ENCODE assay signal across 7 cellular contexts in genomic region chr18:62717850-62718229, GRCh38. TPM values are rescaled to one million over a fixed set of nuclear protein-coding genes. Genes with fewer than 3 reads are reported as not detected.
DNase-seq lines count a peak whose midpoint lies in the region; ATAC-seq lines count a peak whose summit lies in the region.

No MANE protein-coding gene starts in this region.

- H3K27me3 Mint-ChIP-seq in activated T-helper 1 cell treated with anti-CD3 and anti-CD28 coated beads, Interleukin-12 subunit alpha, Interleukin-12 subunit beta, Interleukin-2, Interleukin-4 antibody, amounts not matched to agents 30 ng/mL and 10 ng/mL and 1 ng/mL, durations not matched to agents 14 hours and 24 hours and 36 hours (ENCODE audit: insufficient read depth) = peaks cover 26% of the 10 kb centered on the region
- H3K27me3 Mint-ChIP-seq in stimulated activated naive B cell treated with anti-CD40 and anti-IgM and Interleukin-4, amounts not matched to agents 10 μg/mL and 1 μg/mL and 100 μg/mL, for 72 hours = no peaks in the 10 kb centered on the region

- peak overlapping the region; percentile 69 for H3K4me3 ChIP-seq in iPS-11a (ENCODE audit: low read depth, low read length)

- peaks cover 6% of the 10 kb centered on the region for H3K36me3 Mint-ChIP-seq in activated T-helper 1 cell treated with anti-CD3 and anti-CD28 coated beads, Interleukin-12 subunit alpha, Interleukin-12 subunit beta, Interleukin-2, Interleukin-4 antibody, amounts not matched to agents 30 ng/mL and 10 ng/mL and 1 ng/mL, durations not matched to agents 14 hours and 24 hours and 36 hours (ENCODE audit: low read depth)
- peaks cover 14 to 23% of the 10 kb centered on the region in 2 donors for H3K36me3 Mint-ChIP-seq in stimulated activated naive B cell treated with anti-CD40 and anti-IgM and Interleukin-4, amounts not matched to agents 10 μg/mL and 1 μg/mL and 100 μg/mL, for 72 hours

- no peaks in the 10 kb centered on the region for H3K9me3 Mint-ChIP-seq in activated T-helper 1 cell treated with anti-CD3 and anti-CD28 coated beads, Interleukin-12 subunit alpha, Interleukin-12 subunit beta, Interleukin-2, Interleukin-4 antibody, amounts not matched to agents 30 ng/mL and 10 ng/mL and 1 ng/mL, durations not matched to agents 14 hours and 24 hours and 36 hours
- H3K9me3 Mint-ChIP-seq in stimulated activated naive B cell treated with anti-CD40 and anti-IgM and Interleukin-4, amounts not matched to agents 10 μg/mL and 1 μg/mL and 100 μg/mL, for 72 hours = no peaks in the 10 kb centered on the region

- no peak overlapping the region for H3K27ac Mint-ChIP-seq in activated T-helper 1 cell treated with anti-CD3 and anti-CD28 coated beads, Interleukin-12 subunit alpha, Interleukin-12 subunit beta, Interleukin-2, Interleukin-4 antibody, amounts not matched to agents 30 ng/mL and 10 ng/mL and 1 ng/mL, durations not matched to agents 14 hours and 24 hours and 36 hours
- no peak overlapping the region for H3K27ac Mint-ChIP-seq in stimulated activated naive B cell treated with anti-CD40 and anti-IgM and Interleukin-4, amounts not matched to agents 10 μg/mL and 1 μg/mL and 100 μg/mL, for 72 hours

- ATAC-seq in stimulated activated naive B cell treated with anti-CD40 and anti-IgM and Interleukin-4, amounts not matched to agents 10 μg/mL and 1 μg/mL and 100 μg/mL, for 72 hours (replicated peaks) = no peak

- peaks cover 52% of the 10 kb centered on the region for H3K4me1 Mint-ChIP-seq in activated T-helper 1 cell treated with anti-CD3 and anti-CD28 coated beads, Interleukin-12 subunit alpha, Interleukin-12 subunit beta, Interleukin-2, Interleukin-4 antibody, amounts not matched to agents 30 ng/mL and 10 ng/mL and 1 ng/mL, durations not matched to agents 14 hours and 24 hours and 36 hours (ENCODE audit: low read depth)
- H3K4me1 Mint-ChIP-seq in stimulated activated naive B cell treated with anti-CD40 and anti-IgM and Interleukin-4, amounts not matched to agents 10 μg/mL and 1 μg/mL and 100 μg/mL, for 72 hours = peaks cover 19 to 48% of the 10 kb centered on the region in 2 donors

- intact Hi-C loops in activated T-helper 1 cell treated with anti-CD3 and anti-CD28 coated beads, Interleukin-12 subunit alpha, Interleukin-12 subunit beta, Interleukin-2, Interleukin-4 antibody, amounts not matched to agents 30 ng/mL and 10 ng/mL and 1 ng/mL, durations not matched to agents 14 hours and 24 hours and 36 hours (cut with micrococcal nuclease) = loop anchor here (5.0 to 10.0 kb wide), 5 partner anchors 391 to 1229 kb away; partner anchors contain the start of genes HMSD and TNFRSF11A

- DNase-seq in HT-29 (ENCODE audit: low spot score) = peak; percentile 20
- no peak for DNase-seq in activated T-helper 1 cell treated with anti-CD3 and anti-CD28 coated beads, Interleukin-12 subunit alpha, Interleukin-12 subunit beta, Interleukin-2, Interleukin-4 antibody, amounts not matched to agents 30 ng/mL and 10 ng/mL and 1 ng/mL, durations not matched to agents 14 hours and 24 hours and 36 hours (ENCODE audit: low spot score)
- DNase-seq in stimulated activated naive B cell treated with anti-CD40 and anti-IgM and Interleukin-4, amounts not matched to agents 10 μg/mL and 1 μg/mL and 100 μg/mL, for 72 hours = no peak
- DNase-seq in SHP77 (lab: John Stamatoyannopoulos, UW) = no peak
- DNase-seq in islet precursor cell = no peak
- no peak for DNase-seq in SHP77 treated with DMSO at 0.1 percent for 48 hours (lab: John Stamatoyannopoulos, UW)

- H3K4me3 Mint-ChIP-seq in activated T-helper 1 cell treated with anti-CD3 and anti-CD28 coated beads, Interleukin-12 subunit alpha, Interleukin-12 subunit beta, Interleukin-2, Interleukin-4 antibody, amounts not matched to agents 30 ng/mL and 10 ng/mL and 1 ng/mL, durations not matched to agents 14 hours and 24 hours and 36 hours = peak overlapping the region; percentile 85
- H3K4me3 Mint-ChIP-seq in stimulated activated naive B cell treated with anti-CD40 and anti-IgM and Interleukin-4, amounts not matched to agents 10 μg/mL and 1 μg/mL and 100 μg/mL, for 72 hours = peak overlapping the region; percentile 84 to 94

RNA-seq across cellular contexts. Expression of gene PHLPP1, which starts 2.5 kb away (rescaled TPM):
- total RNA-seq in HT-29 (2014; rRNA removed; shearing (Covaris generic)) = 7.5 and 7.9 TPM in 2 replicates
- 14.1 and 14.4 TPM in 2 replicates for total RNA-seq in activated T-helper 1 cell treated with anti-CD3 and anti-CD28 coated beads, Interleukin-12 subunit alpha, Interleukin-12 subunit beta, Interleukin-2, Interleukin-4 antibody, amounts not matched to agents 30 ng/mL and 10 ng/mL and 1 ng/mL, durations not matched to agents 14 hours and 24 hours and 36 hours
